34 cellular contexts compared by ENCODE assay signal in the genomic region with DNA sequence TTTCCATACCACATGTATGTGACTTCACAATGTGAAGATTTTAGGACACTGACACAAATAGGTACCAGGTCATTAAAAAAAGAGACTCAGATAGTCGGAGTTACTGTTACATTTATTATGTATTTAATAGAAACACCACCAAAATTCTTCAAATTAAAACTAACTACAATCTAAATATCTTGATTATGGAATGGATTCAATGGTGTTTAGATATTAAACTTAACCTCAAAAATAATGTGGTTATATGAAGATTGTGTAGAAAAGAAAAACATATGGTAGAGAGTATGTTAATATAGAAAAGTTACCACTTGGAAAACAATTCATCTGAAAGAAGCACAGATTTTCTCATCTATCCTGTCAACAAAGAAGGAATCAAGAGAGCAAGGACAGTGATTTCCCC. TPM values are rescaled to one million over a fixed set of nuclear protein-coding genes. Genes with fewer than 3 reads are reported as not detected.
"Had no signal": no experiment of that assay in that cellular context is flagged by ENCODE, and none has a peak within 500 bp of the region (broad histone marks: within the 10 kb centered on the region; RNA-seq: fewer than 3 reads in every experiment).

A gene with protein sequence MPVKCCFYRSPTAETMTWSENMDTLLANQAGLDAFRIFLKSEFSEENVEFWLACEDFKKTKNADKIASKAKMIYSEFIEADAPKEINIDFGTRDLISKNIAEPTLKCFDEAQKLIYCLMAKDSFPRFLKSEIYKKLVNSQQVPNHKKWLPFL (plus strand): TSS at position 301 of the 400 bp plus-strand sequence. CDS start 26,045 bp downstream, outside the sequence.

- DNase-seq: islet precursor cell; left ventricle myocardium inferior; mesendoderm; naive B cell; natural killer cell; nephron progenitor cell; occipital lobe; right lobe of liver; stimulated activated CD4-positive, alpha-beta T cell treated with anti-CD3 and anti-CD28 coated beads, Interleukin-1b, Interleukin-23, amount 100 ng/mL, for 48 hours; stimulated activated CD4-positive, alpha-beta T cell treated with anti-CD3 and anti-CD28 coated beads, Interleukin-2, amount 100 ng/mL, for 48 hours; stimulated activated CD4-positive, alpha-beta T cell treated with anti-CD3 and anti-CD28 coated beads, Interleukin-4, amount 100 ng/mL, for 4 hours; stimulated activated CD8-positive, alpha-beta memory T cell treated with anti-CD3 and anti-CD28 coated beads, Interleukin-4, amount 100 ng/mL, for 48 hours; stimulated activated naive CD4-positive, alpha-beta T cell treated with Interleukin-2 at 50 U/mL for 16 hours; stimulated activated naive CD8-positive, alpha-beta T cell treated with anti-CD3 and anti-CD28 coated beads, Interleukin-15, amount 100 ng/mL, for 72 hours; substantia nigra; uterus had no signal

- H3K9me3 ChIP-seq: left ventricle myocardium inferior, neutrophil, right atrium auricular region, right lobe of liver, tibial nerve, uterus had no signal

- H3K9ac ChIP-seq: neural progenitor cell had no signal

- H3K4me1 ChIP-seq: left ventricle myocardium inferior, neural progenitor cell, right atrium auricular region, right lobe of liver, tibial nerve, uterus had no signal

- H3K27me3 ChIP-seq: neural progenitor cell, neutrophil, right atrium auricular region, right lobe of liver, tibial nerve, uterus had no signal

- H3K27ac ChIP-seq: left ventricle myocardium inferior, neural progenitor cell, neutrophil, right atrium auricular region, right lobe of liver, tibial nerve, uterus had no signal

- H3K4me3 ChIP-seq: left ventricle myocardium inferior, lung, neural progenitor cell, right atrium auricular region, right lobe of liver, smooth muscle cell, tibial nerve, uterus had no signal

- ATAC-seq: natural killer cell; right lobe of liver; stimulated activated memory B cell treated with anti-CD40 and anti-IgM and Interleukin-4, amounts not matched to agents 10 μg/mL and 1 μg/mL and 100 μg/mL, for 72 hours; stimulated activated naive CD8-positive, alpha-beta T cell treated with anti-CD3 and anti-CD28 coated beads, Interleukin-15, amount 100 ng/mL, for 72 hours had no signal

- H3K36me3 ChIP-seq: left ventricle myocardium inferior, neural progenitor cell, neutrophil, right atrium auricular region, right lobe of liver, tibial nerve, uterus had no signal

RNA-seq across cellular contexts. Expression of the gene that starts here (rescaled TPM):
- total RNA-seq: kidney epithelial cell, left ventricle myocardium inferior, lower leg skin, lung, mesothelial cell of epicardium, mononuclear cell, natural killer cell, occipital lobe, osteocyte, progenitor cell of endocrine pancreas, pulmonary artery endothelial cell, renal cortical epithelial cell, right atrium auricular region, right lobe of liver, skeletal muscle tissue, smooth muscle cell, tibial nerve, ureter, uterus had no signal
- polyA plus RNA-seq: lung, smooth muscle cell, thymus had no signal
